In genomic region chr1:119285482-119285881, GRCh38 we compare ENCODE assay signal across 1 cellular context.
TF ChIP-seq lines count a peak whose summit lies in the region.

No MANE protein-coding gene starts in this region.

TF ChIP-seq in K562, 482 proteins besides CTCF, POLR2A, EP300 and RAD21 (continued from another document):
- TF ChIP-seq NKRF (IDR thresholded peaks at IDR 0.05; ENCODE audit: borderline replicate concordance) (no peak), EP400 (IDR thresholded peaks at IDR 0.05) (no peak), MAFF (IDR thresholded peaks at IDR 0.05; ENCODE audit: low read length) (peak; percentile 53), GABPB2 (CRISPR knock-in tag; conservative IDR thresholded peaks at IDR 0.05) (no peak), C11orf30 (IDR thresholded peaks at IDR 0.05; ENCODE audit: low read depth) (peak; percentile 68), YY1 (IDR thresholded peaks at IDR 0.05; ENCODE audit: borderline replicate concordance in 1 of 3, control insufficient read depth in 1 of 3, extremely low read depth in 1 of 3, insufficient read depth in 3 of 3, insufficient read length in 1 of 3, insufficient replicate concordance in 2 of 3, low read depth in 1 of 3, low read length in 2 of 3) (no peak), MAFG (tag; conservative IDR thresholded peaks at IDR 0.05) (peak; percentile 73), MAFK (IDR thresholded peaks at IDR 0.05; ENCODE audit: low read length) (peak; percentile 48), TAF1 (IDR thresholded peaks at IDR 0.05; ENCODE audit: control insufficient read depth, extremely low read depth, insufficient read depth, low read length, severe bottlenecking) (no peak), HIVEP1 (CRISPR knock-in tag; IDR thresholded peaks at IDR 0.05) (no peak), THAP12 (CRISPR knock-in tag; IDR thresholded peaks at IDR 0.05) (no peak), HNRNPH1 (optimal IDR thresholded peaks at IDR 0.05; ENCODE audit: low read depth, low read length) (no peak), ZNF316 (IDR thresholded peaks at IDR 0.05) (peak; percentile 82)
